ENCODE assay signal across 21 cellular contexts in the genomic region with DNA sequence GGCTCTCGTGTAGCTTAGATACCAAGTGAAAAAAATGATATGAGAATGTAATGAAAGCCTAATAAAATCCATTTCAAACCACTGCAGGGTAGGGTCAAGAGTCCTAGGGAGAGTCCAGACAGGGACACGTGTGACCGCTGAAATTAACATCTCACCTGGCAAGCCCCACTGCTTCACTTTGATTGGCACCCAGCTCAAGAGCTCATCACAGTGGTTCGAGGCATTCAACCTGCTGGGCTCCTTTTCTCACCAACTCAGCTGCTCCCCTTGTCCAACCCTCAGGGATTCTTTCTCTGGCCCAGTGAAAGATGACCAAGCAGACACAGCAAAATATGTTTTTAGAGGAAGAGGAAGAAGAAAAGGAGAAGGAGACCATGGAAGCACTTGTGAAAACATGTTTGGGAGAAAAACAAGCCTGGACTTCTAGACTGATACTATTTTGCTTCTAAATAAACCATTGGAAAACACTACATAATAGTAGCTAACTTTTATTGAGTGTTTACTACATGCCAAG.
"Had no signal": no experiment of that assay in that cellular context is flagged by ENCODE, and none has a peak within 500 bp of the region (broad histone marks: within the 10 kb centered on the region; RNA-seq: fewer than 3 reads in every experiment).

No MANE protein-coding gene starts in this region.

- H3K9me3 Mint-ChIP-seq: activated CD8-positive, alpha-beta T cell treated with anti-CD3 and anti-CD28 coated beads for 36 hours; activated naive CD8-positive, alpha-beta T cell treated with anti-CD3 and anti-CD28 coated beads, Interleukin-2, amount 50 U/mL, for 24 hours; activated T-helper 1 cell treated with anti-CD3 and anti-CD28 coated beads, Interleukin-12 subunit alpha, Interleukin-12 subunit beta, Interleukin-2, Interleukin-4 antibody, amounts not matched to agents 30 ng/mL and 10 ng/mL and 1 ng/mL, durations not matched to agents 14 hours and 24 hours and 36 hours; immature natural killer cell; naive B cell had no signal

- H3K27me3 ChIP-seq: cardiac muscle cell, foreskin keratinocyte, hepatocyte, tibial artery had no signal

- H3K27ac Mint-ChIP-seq: activated CD4-positive, alpha-beta T cell treated with anti-CD3 and anti-CD28 coated beads, Interleukin-2, amount 10 ng/mL, durations not matched to agents 7 days and 5 days; activated CD8-positive, alpha-beta memory T cell treated with anti-CD3 and anti-CD28 coated beads, Interleukin-2, amount 10 ng/mL, durations not matched to agents 7 days and 5 days; activated CD8-positive, alpha-beta T cell treated with anti-CD3 and anti-CD28 coated beads for 36 hours; activated naive CD8-positive, alpha-beta T cell treated with anti-CD3 and anti-CD28 coated beads, Interleukin-2, amount 50 U/mL, for 24 hours; activated T-helper 1 cell treated with anti-CD3 and anti-CD28 coated beads, Interleukin-12 subunit alpha, Interleukin-12 subunit beta, Interleukin-2, Interleukin-4 antibody, amounts not matched to agents 30 ng/mL and 10 ng/mL and 1 ng/mL, durations not matched to agents 14 hours and 24 hours and 36 hours; immature natural killer cell had no signal

- H3K79me2 ChIP-seq: hepatocyte had no signal

- H3K27me3 Mint-ChIP-seq: activated CD4-positive, alpha-beta T cell treated with anti-CD3 and anti-CD28 coated beads, Interleukin-2, amount 10 ng/mL, durations not matched to agents 7 days and 5 days; activated CD8-positive, alpha-beta T cell treated with anti-CD3 and anti-CD28 coated beads for 36 hours; activated naive CD8-positive, alpha-beta T cell treated with anti-CD3 and anti-CD28 coated beads, Interleukin-2, amount 50 U/mL, for 24 hours; naive B cell had no signal

- H3K27ac ChIP-seq: cardiac muscle cell, foreskin keratinocyte, hepatocyte, tibial artery had no signal

- ATAC-seq: activated CD4-positive, CD25-positive, alpha-beta regulatory T cell treated with anti-CD3 and anti-CD28 coated beads, Interleukin-2, amount 50 U/mL, for 24 hours; activated CD8-positive, alpha-beta memory T cell treated with anti-CD3 and anti-CD28 coated beads, Interleukin-2, amount 10 ng/mL, durations not matched to agents 7 days and 5 days; activated CD8-positive, alpha-beta T cell treated with anti-CD3 and anti-CD28 coated beads for 36 hours; activated naive CD8-positive, alpha-beta T cell treated with anti-CD3 and anti-CD28 coated beads, Interleukin-2, amount 50 U/mL, for 24 hours; foreskin keratinocyte; mucosa of descending colon; stimulated activated naive CD8-positive, alpha-beta T cell treated with anti-CD3 and anti-CD28 coated beads, Interleukin-15, Interleukin-2, amounts not matched to agents 100 U/mL and 50 U/mL, for 24 hours had no signal

- H2AFZ ChIP-seq: hepatocyte had no signal

- H3K4me2 ChIP-seq: hepatocyte had no signal

- H3K4me3 ChIP-seq: cardiac muscle cell, hepatocyte, mucosa of descending colon, tibial artery had no signal

- DNase-seq: activated CD4-positive, alpha-beta T cell treated with anti-CD3 and anti-CD28 coated beads, Interleukin-2, amount 10 ng/mL, durations not matched to agents 7 days and 5 days; activated CD8-positive, alpha-beta memory T cell treated with anti-CD3 and anti-CD28 coated beads, Interleukin-2, amount 10 ng/mL, durations not matched to agents 7 days and 5 days; activated CD8-positive, alpha-beta T cell treated with anti-CD3 and anti-CD28 coated beads for 36 hours; activated gamma-delta T cell; activated naive CD4-positive, alpha-beta T cell treated with anti-CD3 and anti-CD28 coated beads, Interleukin-2, amount 50 U/mL, for 16 hours; activated naive CD8-positive, alpha-beta T cell treated with anti-CD3 and anti-CD28 coated beads, Interleukin-2, amount 50 U/mL, for 24 hours; effector CD4-positive, alpha-beta T cell; foreskin keratinocyte; immature natural killer cell; mesendoderm; mucosa of descending colon; naive B cell; posterior cingulate gyrus; stimulated activated CD4-positive, alpha-beta T cell treated with anti-CD3 and anti-CD28 coated beads, Interleukin-4, amount 100 ng/mL, for 4 hours; stimulated activated naive CD8-positive, alpha-beta T cell treated with anti-CD3 and anti-CD28 coated beads, Interleukin-15, Interleukin-2, amounts not matched to agents 100 U/mL and 50 U/mL, for 24 hours; substantia nigra; tibial artery had no signal

- H3K4me3 Mint-ChIP-seq: activated CD4-positive, alpha-beta T cell treated with anti-CD3 and anti-CD28 coated beads, Interleukin-2, amount 10 ng/mL, durations not matched to agents 7 days and 5 days; activated CD8-positive, alpha-beta memory T cell treated with anti-CD3 and anti-CD28 coated beads, Interleukin-2, amount 10 ng/mL, durations not matched to agents 7 days and 5 days; activated CD8-positive, alpha-beta T cell treated with anti-CD3 and anti-CD28 coated beads for 36 hours; activated naive CD8-positive, alpha-beta T cell treated with anti-CD3 and anti-CD28 coated beads, Interleukin-2, amount 50 U/mL, for 24 hours; activated T-helper 1 cell treated with anti-CD3 and anti-CD28 coated beads, Interleukin-12 subunit alpha, Interleukin-12 subunit beta, Interleukin-2, Interleukin-4 antibody, amounts not matched to agents 30 ng/mL and 10 ng/mL and 1 ng/mL, durations not matched to agents 14 hours and 24 hours and 36 hours; immature natural killer cell had no signal

- H3K4me1 Mint-ChIP-seq: immature natural killer cell had no signal

- H3K36me3 Mint-ChIP-seq: activated CD8-positive, alpha-beta memory T cell treated with anti-CD3 and anti-CD28 coated beads, Interleukin-2, amount 10 ng/mL, durations not matched to agents 7 days and 5 days; immature natural killer cell; naive B cell had no signal

- H3K36me3 ChIP-seq: cardiac muscle cell, tibial artery had no signal

- H3K9me3 ChIP-seq: mucosa of descending colon, tibial artery had no signal
